In genomic region chr1:6785318-6785712, GRCh38 we compare ENCODE assay signal across 8 cellular contexts. TPM values are rescaled to one million over a fixed set of nuclear protein-coding genes. Genes with fewer than 3 reads are reported as not detected.
DNase-seq lines count a peak whose midpoint lies in the region; ATAC-seq, FAIRE-seq and TF ChIP-seq lines count a peak whose summit lies in the region.

CAMTA1 (plus strand) TSS chr1:6785454; CDS start chr1:6785531, 77 bp downstream.

- H3K27ac ChIP-seq in right atrium auricular region, result peak within 1 kb of the TSS; percentile 97 to 100

- peak; percentile 99 for DNase-seq in activated effector memory CD4-positive, alpha-beta T cell treated with Interleukin-2 at 50 U/mL for 16 hours
- DNase-seq in right atrium auricular region (ENCODE audit: low spot score), result no peak
- no peak for DNase-seq in HTR-8/SVneo (ENCODE audit: insufficient read length, low spot score)
- DNase-seq in NCI-H2227 (lab: John Stamatoyannopoulos, UW; ENCODE audit: unreplicated experiment), result no peak

- H3K36me3 ChIP-seq in right atrium auricular region, result no peaks in the 10 kb centered on the region
- H3K36me3 ChIP-seq in skeletal muscle satellite cell (ENCODE audit: insufficient read depth, low read length), result no peaks in the 10 kb centered on the region

- H3K9me3 ChIP-seq in right atrium auricular region, result no peaks in the 10 kb centered on the region
- H3K9me3 ChIP-seq in skeletal muscle satellite cell (replicated peaks; ENCODE audit: low read length), result no peaks in the 10 kb centered on the region

- peak within 1 kb of the TSS; percentile 98 for H3K9ac ChIP-seq in skeletal muscle satellite cell (ENCODE audit: low read depth, low read length)

- FAIRE-seq in HTR-8/SVneo (lab: Jason Lieb, UNC), result no peak

- peaks cover 0 to 34% of the 10 kb centered on the region in 2 donors for H3K4me1 ChIP-seq in right atrium auricular region
- peaks cover 16% of the 10 kb centered on the region for H3K4me1 ChIP-seq in skeletal muscle satellite cell (ENCODE audit: control insufficient read depth, insufficient read depth, low read length)

- H3K27me3 ChIP-seq in right atrium auricular region, result no peaks in the 10 kb centered on the region
- H3K27me3 ChIP-seq in skeletal muscle satellite cell (ENCODE audit: control insufficient read depth, insufficient read depth, low read length), result no peaks in the 10 kb centered on the region

- peak; percentile 25 for TF ChIP-seq POLR2A in GM18526 (IDR thresholded peaks at IDR 0.05; ENCODE audit: extremely low read depth, insufficient read length)

- H3K4me3 ChIP-seq in right atrium auricular region (peak within 1 kb of the TSS; percentile 89 to 92), skeletal muscle satellite cell (ENCODE audit: low read length) (peak within 1 kb of the TSS; percentile 89)

- no peak for TF ChIP-seq CTCF in right atrium auricular region (IDR thresholded peaks at IDR 0.05)

- H3K4me2 ChIP-seq in skeletal muscle satellite cell (ENCODE audit: low read length), result peak within 1 kb of the TSS; percentile 93

- peak; percentile 68 for ATAC-seq in HG03139 (IDR thresholded peaks at IDR 0.05; ENCODE audit: unreplicated experiment)
- no peak for ATAC-seq in GM21528 (IDR thresholded peaks at IDR 0.05; ENCODE audit: low FRiP score, unreplicated experiment)

RNA-seq across cellular contexts. Expression of gene CAMTA1, which starts in this region (rescaled TPM):
- 100 to 1,000 TPM; 132 to 190 TPM for total RNA-seq in right atrium auricular region
- total RNA-seq in skeletal muscle satellite cell (2012; rRNA removed), result 58.6 and 70.8 TPM in 2 replicates
